8 cellular contexts compared by ENCODE assay signal in the genomic region with DNA sequence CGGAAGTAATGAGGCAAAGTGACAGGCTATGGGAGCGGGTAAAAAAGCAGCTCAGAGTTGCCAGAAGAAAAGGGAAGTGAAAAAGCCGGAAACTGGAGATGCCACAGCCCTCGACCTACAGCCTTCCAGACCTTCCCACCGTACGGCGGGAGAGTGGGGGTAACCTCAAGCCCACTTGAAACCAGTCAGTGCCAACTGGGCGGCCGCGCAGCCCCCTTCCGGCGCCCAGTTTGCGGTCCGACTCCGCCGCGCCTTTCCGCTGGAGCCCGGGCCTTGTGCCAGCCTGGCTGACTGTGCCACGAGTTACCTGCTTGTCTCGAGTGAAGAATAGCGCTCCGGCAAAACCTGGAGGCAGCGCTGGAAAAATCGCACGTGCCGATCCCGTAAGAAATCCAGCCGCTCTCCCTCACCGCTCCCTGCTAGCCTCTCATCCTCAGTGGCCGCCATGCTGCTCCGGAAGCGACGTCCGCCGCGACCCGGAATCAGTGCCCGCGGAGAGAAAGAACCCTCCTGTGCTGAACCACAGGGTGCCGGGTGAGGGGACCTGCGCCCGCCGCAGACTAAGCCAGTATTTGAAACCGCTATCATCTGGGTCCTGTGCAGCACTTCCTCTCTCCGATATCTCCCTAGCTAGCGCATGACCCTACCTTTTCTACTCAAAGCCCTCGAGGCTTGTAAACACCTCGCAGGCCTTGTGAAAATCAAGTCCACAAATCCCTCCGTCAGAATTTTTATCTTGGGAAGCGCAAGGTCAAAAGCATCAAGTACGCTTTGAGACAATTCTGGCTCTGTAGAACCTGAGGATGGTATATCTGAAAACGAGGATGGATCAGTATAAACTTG. TPM values are rescaled to one million over a fixed set of nuclear protein-coding genes. Genes with fewer than 3 reads are reported as not detected.
DNase-seq lines count a peak whose midpoint lies in the region; ATAC-seq and TF ChIP-seq lines count a peak whose summit lies in the region.

A gene (minus strand): TSS at position 473 of the 843 bp plus-strand sequence. CDS start 26 bp downstream, at position 447.

- H3K27me3 ChIP-seq in GM23248 (replicated peaks; ENCODE audit: insufficient read depth) (no peaks in the 10 kb centered on the region), SJSA1 (replicated peaks) (no peaks in the 10 kb centered on the region), foreskin keratinocyte (no peaks in the 10 kb centered on the region), neural progenitor cell (no peaks in the 10 kb centered on the region)

- H3K4me2 ChIP-seq in GM23248 (ENCODE audit: unreplicated experiment) = peak within 1 kb of the TSS; percentile 95
- peak within 1 kb of the TSS; percentile 87 for H3K4me2 ChIP-seq in neural progenitor cell

- no peaks in the 10 kb centered on the region for H3K9me3 Mint-ChIP-seq in neural progenitor cell

- ATAC-seq in foreskin keratinocyte = peak; percentile 87

- H3K9me3 ChIP-seq in GM23248 (ENCODE audit: low read depth) (no peaks in the 10 kb centered on the region), SJSA1 (replicated peaks) (no peaks in the 10 kb centered on the region), neural progenitor cell (ENCODE audit: low read depth) (no peaks in the 10 kb centered on the region)

- H3K36me3 Mint-ChIP-seq in neural progenitor cell = peaks cover 3% of the 10 kb centered on the region

- peak within 1 kb of the TSS; percentile 93 for H3K9ac ChIP-seq in GM23248
- H3K9ac ChIP-seq in neural progenitor cell = peak within 1 kb of the TSS; percentile 47

- in situ Hi-C loops in GM23248 (cut with MboI) = no loop called here

- peaks cover 20% of the 10 kb centered on the region for H4K20me1 ChIP-seq in GM23248 (ENCODE audit: insufficient read depth)
- H4K20me1 ChIP-seq in neural progenitor cell (ENCODE audit: low read depth) = peaks cover 7% of the 10 kb centered on the region

- H3K27me3 Mint-ChIP-seq in neural progenitor cell (ENCODE audit: insufficient read depth, low read depth) = no peaks in the 10 kb centered on the region

- H3K79me2 ChIP-seq in GM23248 (ENCODE audit: insufficient read depth) (peaks cover 43% of the 10 kb centered on the region), neural progenitor cell (ENCODE audit: low read depth) (peaks cover 44% of the 10 kb centered on the region)

- peaks cover 42% of the 10 kb centered on the region for H3K4me1 ChIP-seq in GM23248 (ENCODE audit: insufficient read depth)
- H3K4me1 ChIP-seq in SJSA1 (replicated peaks) = peaks cover 19% of the 10 kb centered on the region
- H3K4me1 ChIP-seq in foreskin keratinocyte = peaks cover 20% of the 10 kb centered on the region
- H3K4me1 ChIP-seq in neural progenitor cell = peaks cover 11% of the 10 kb centered on the region

- H3K36me3 ChIP-seq in GM23248 (ENCODE audit: low read depth) (no peaks in the 10 kb centered on the region), SJSA1 (peaks cover 8% of the 10 kb centered on the region), neural progenitor cell (peaks cover 3% of the 10 kb centered on the region)

- 2 to 3% methylated on average over 33 to 53 of the region's 53 CpGs for WGBS in GM23248 (ENCODE audit: low coverage in 1 of 2, low lambda C conversion rate in 2 of 2, missing lambda C conversion rate in 2 of 2), 2 experiments

- H2AFZ ChIP-seq in GM23248 = peak within 1 kb of the TSS; percentile 100
- H2AFZ ChIP-seq in neural progenitor cell (replicated peaks) = peak within 1 kb of the TSS; percentile 96

- peaks cover 23% of the 10 kb centered on the region for H3F3A ChIP-seq in GM23248 (ENCODE audit: insufficient read depth)
- peaks cover 22% of the 10 kb centered on the region for H3F3A ChIP-seq in neural progenitor cell (ENCODE audit: low read depth)

- TF ChIP-seq CTCF in foreskin keratinocyte (conservative IDR thresholded peaks at IDR 0.05) (no peak), neural progenitor cell (IDR thresholded peaks at IDR 0.05) (no peak)

- H3K4me3 Mint-ChIP-seq in neural progenitor cell = peak within 1 kb of the TSS; percentile 94

- peak within 1 kb of the TSS; percentile 98 for H3K27ac Mint-ChIP-seq in neural progenitor cell

- H3K4me3 ChIP-seq in GM23248 = peak within 1 kb of the TSS; percentile 96
- H3K4me3 ChIP-seq in SJSA1 = peak within 1 kb of the TSS; percentile 75
- peak within 1 kb of the TSS; percentile 83 for H3K4me3 ChIP-seq in neural progenitor cell

- no peaks in the 10 kb centered on the region for H3K9me2 ChIP-seq in GM23248 (ENCODE audit: insufficient read depth)

- H3K27ac ChIP-seq in GM23248 = peak within 1 kb of the TSS; percentile 82
- peak within 1 kb of the TSS; percentile 69 for H3K27ac ChIP-seq in SJSA1
- H3K27ac ChIP-seq in foreskin keratinocyte = peak within 1 kb of the TSS; percentile 61
- H3K27ac ChIP-seq in neural progenitor cell = peak within 1 kb of the TSS; percentile 11

- peaks cover 20% of the 10 kb centered on the region for H3K4me1 Mint-ChIP-seq in neural progenitor cell

- DNase-seq in ELF-1 (ENCODE audit: low read depth, low spot score) (peak; percentile 84), GM23248 (peak; percentile 80), LHCN-M2 (ENCODE audit: low read depth) (peak; percentile 69), SJSA1 (ENCODE audit: low read depth in 1 of 2, low spot score in 2 of 2) (peak; percentile 80 to 85), foreskin keratinocyte (peak in 1 of 2 donors; percentile 64), neural progenitor cell (ENCODE audit: low spot score) (peak; percentile 75), stromal cell of bone marrow (ENCODE audit: low read depth) (peak; percentile 29)
- DNase-seq in activated gamma-delta T cell treated with anti-CD3 and anti-CD28 coated beads, Interleukin-2, amount 50 U/mL, for 16 hours (ENCODE audit: low read depth) = peak; percentile 55

RNA-seq across cellular contexts. Expression of the gene that starts here (rescaled TPM):
- total RNA-seq in GM23248 (2014; rRNA removed; shearing (Covaris generic)) = 10.2 and 20.1 TPM in 2 replicates
- polyA plus RNA-seq in GM23248 (2016; fragmentation: Nextera tagmentation; extraction: Ambion mirVana) (13.7 and 17.8 TPM in 2 replicates), foreskin keratinocyte (3.8 and 4.1 TPM in 2 replicates)
- total RNA-seq in LHCN-M2 (2014; rRNA removed) (9.3 and 11.0 TPM in 2 replicates), foreskin keratinocyte (19.6 and 19.9 TPM in 2 replicates), neural progenitor cell (ENCODE audit: low replicate concordance) (19.7 and 20.6 TPM in 2 replicates)
- 9.0 TPM for polyA plus RNA-seq in LHCN-M2 (2012)
- total RNA-seq in SJSA1 (2014; rRNA removed; shearing (Covaris generic)) = 24.6 and 27.5 TPM in 2 replicates

Comparison
In these comparisons a context has a peak if more than half of its experiments do, and no peak if none do; other contexts are left out.
1. H3K27ac ChIP-seq: peak in every context shown above with its lines; median percentile 82 in GM23248; 69 in SJSA1; 61 in foreskin keratinocyte; 11 in neural progenitor cell.